ENCODE assay signal across 22 cellular contexts in genomic region chr14:30728471-30728870, GRCh38.
"Had no signal": no experiment of that assay in that cellular context is flagged by ENCODE, and none has a peak within 500 bp of the region (broad histone marks: within the 10 kb centered on the region; RNA-seq: fewer than 3 reads in every experiment).

No MANE protein-coding gene starts in this region.

- H3K27ac ChIP-seq: colonic mucosa, epithelial cell of prostate, esophagus squamous epithelium, gastrocnemius medialis, heart right ventricle, left lung, lower lobe of right lung had no signal

- H3K4me1 ChIP-seq: colonic mucosa, esophagus squamous epithelium, gastrocnemius medialis, left lung, lower lobe of right lung had no signal

- ATAC-seq: effector memory CD8-positive, alpha-beta T cell; esophagus mucosa; gastrocnemius medialis; heart right ventricle; left cardiac atrium; left lung; left ventricle myocardium superior; lower lobe of right lung had no signal

- H3K36me3 ChIP-seq: colonic mucosa had no signal

- H3K27me3 ChIP-seq: colonic mucosa, esophagus squamous epithelium, gastrocnemius medialis, heart right ventricle, left lung had no signal

- H3K4me3 ChIP-seq: colonic mucosa, esophagus squamous epithelium, gastrocnemius medialis, heart right ventricle, left lung, lower lobe of right lung had no signal

- H3K9me3 ChIP-seq: colonic mucosa, gastrocnemius medialis, lower lobe of right lung had no signal

- DNase-seq: colonic mucosa; cortex of kidney; effector CD8-positive, alpha-beta T cell; effector memory CD8-positive, alpha-beta T cell; endodermal cell; erythroblast; esophagus squamous epithelium; foreskin fibroblast; foreskin melanocyte; gastrocnemius medialis; glutamatergic neuron; head of caudate nucleus; heart right ventricle; hippocampal formation; left cardiac atrium; left lung; left ventricle myocardium superior; lower lobe of right lung; mesenchymal stem cell; midbrain had no signal
